ENCODE assay signal across 8 cellular contexts in genomic region chr16:11128211-11129123, GRCh38.
DNase-seq lines count a peak whose midpoint lies in the region; ATAC-seq, FAIRE-seq and TF ChIP-seq lines count a peak whose summit lies in the region.
"Had no signal": no experiment of that assay in that cellular context is flagged by ENCODE, and none has a peak within 500 bp of the region (broad histone marks: within the 10 kb centered on the region; RNA-seq: fewer than 3 reads in every experiment).

No MANE protein-coding gene starts in this region.

- no peak overlapping the region for H3K18ac ChIP-seq in H9 (ENCODE audit: insufficient read length, low read depth, low read length)

- H3K4me3 ChIP-seq in fibroblast of villous mesenchyme (ENCODE audit: low read depth, low read length), result no peak overlapping the region
- H3K4me3 ChIP-seq: lung had no signal

- H3K4ac ChIP-seq in H9 (ENCODE audit: low read depth, low read length), result no peak overlapping the region

- no peak for FAIRE-seq in GM12892 (lab: Jason Lieb, UNC)

- no peak overlapping the region for H3K27ac ChIP-seq in H9 (ENCODE audit: insufficient read length, low read depth, low read length)

- DNase-seq in H9 (peak; percentile 11), UCSD-AML1 (lab: John Stamatoyannopoulos, UW; ENCODE audit: unreplicated experiment) (peak; percentile 54), fibroblast of villous mesenchyme (ENCODE audit: low read depth) (peak; percentile 96), NCI-H748 treated with DMSO at 0.1 percent for 48 hours (lab: John Stamatoyannopoulos, UW) (no peak), NCI-H774 (lab: John Stamatoyannopoulos, UW) (no peak), GM12892 (ENCODE audit: insufficient read length) (no peak)
- DNase-seq in stimulated activated effector memory CD8-positive, alpha-beta T cell treated with anti-CD3 and anti-CD28 coated beads, Interleukin-12 subunit alpha, Interleukin-12 subunit beta, amount 100 ng/mL, for 72 hours (ENCODE audit: low spot score in 2 of 2), result no peak

- H3T11ph ChIP-seq in H9 (ENCODE audit: low read length), result no peak overlapping the region

- H3K56ac ChIP-seq in H9 (ENCODE audit: insufficient read length, low read depth, low read length), result no peak overlapping the region

- TF ChIP-seq CTCF in H9 (conservative IDR thresholded peaks at IDR 0.05), result no peak
- no peak for TF ChIP-seq CTCF in fibroblast of villous mesenchyme (IDR thresholded peaks at IDR 0.05; ENCODE audit: insufficient read depth, low read depth, low read length)

- H3K27ac Mint-ChIP-seq in H9, result peak overlapping the region in 2 of 3 experiments; percentile 61 to 91; a peak in 4 of 7 replicates
- peak overlapping the region; percentile 87 for H3K27ac Mint-ChIP-seq in stimulated activated effector memory CD8-positive, alpha-beta T cell treated with anti-CD3 and anti-CD28 coated beads, Interleukin-12 subunit alpha, Interleukin-12 subunit beta, amount 100 ng/mL, for 72 hours

- no peak overlapping the region for H2BK15ac ChIP-seq in H9 (ENCODE audit: low read depth, low read length)

- no peaks in the 10 kb centered on the region for H3K27me3 ChIP-seq in H9 (ENCODE audit: insufficient read depth, low read length)

- H3K36me3 Mint-ChIP-seq in H9 (ENCODE audit: insufficient read depth in 1 of 3, low read depth in 3 of 3), result peaks cover 0 to 7% (median 7%) of the 10 kb centered on the region in 3 experiments; a peak in 2 of 7 replicates
- H3K36me3 Mint-ChIP-seq in stimulated activated effector memory CD8-positive, alpha-beta T cell treated with anti-CD3 and anti-CD28 coated beads, Interleukin-12 subunit alpha, Interleukin-12 subunit beta, amount 100 ng/mL, for 72 hours, result peaks cover 44% of the 10 kb centered on the region

- H3K27me3 Mint-ChIP-seq in H9 (ENCODE audit: low read depth), result no peaks in the 10 kb centered on the region

- no peak for ATAC-seq in stimulated activated effector memory CD8-positive, alpha-beta T cell treated with anti-CD3 and anti-CD28 coated beads, Interleukin-12 subunit alpha, Interleukin-12 subunit beta, amount 100 ng/mL, for 72 hours

- no peaks in the 10 kb centered on the region for H3K9me3 Mint-ChIP-seq in H9
- H3K9me3 Mint-ChIP-seq in stimulated activated effector memory CD8-positive, alpha-beta T cell treated with anti-CD3 and anti-CD28 coated beads, Interleukin-12 subunit alpha, Interleukin-12 subunit beta, amount 100 ng/mL, for 72 hours, result no peaks in the 10 kb centered on the region

- no CpG with 5 or more reads among the region's 9 CpGs for WGBS in H9 (ENCODE audit: extremely low coverage, insufficient read length, low lambda C conversion rate)

- H4K8ac ChIP-seq in H9 (replicated peaks; ENCODE audit: insufficient read length, low read depth, low read length), result no peak overlapping the region

- H3K9me3 ChIP-seq in H9 (ENCODE audit: control insufficient read depth, low read depth, low read length), result no peaks in the 10 kb centered on the region

- no peak overlapping the region for H2BK5ac ChIP-seq in H9 (ENCODE audit: insufficient read length, low read length)

- H2BK120ac ChIP-seq in H9 (ENCODE audit: low read depth, low read length, poor library complexity, severe bottlenecking), result no peak overlapping the region

- H4K20me1 ChIP-seq in H9 (ENCODE audit: control insufficient read depth, insufficient read depth, insufficient read length), result no peaks in the 10 kb centered on the region

- TF ChIP-seq POLR2A in GM12892 (IDR thresholded peaks at IDR 0.05; ENCODE audit: low read depth, low read length), result no peak

- H3K4me1 ChIP-seq in H9 (ENCODE audit: insufficient read depth, low read length), result no peaks in the 10 kb centered on the region; the same call in 1 of the 2 replicates

- no peak overlapping the region for H3K4me2 ChIP-seq in H9 (ENCODE audit: insufficient read depth, insufficient read length, low read length)

- peak overlapping the region; percentile 31; the same call in 1 of the 2 replicates for H3K14ac ChIP-seq in H9 (ENCODE audit: insufficient read depth, low read length)

- no peaks in the 10 kb centered on the region for H3K23me2 ChIP-seq in H9 (ENCODE audit: insufficient read length, low read depth, low read length, poor library complexity, severe bottlenecking)

- H3K79me1 ChIP-seq in H9 (ENCODE audit: insufficient read depth, low read depth, low read length, poor library complexity, severe bottlenecking), result no peaks in the 10 kb centered on the region

- H4K5ac ChIP-seq in H9 (ENCODE audit: insufficient read length, low read depth, low read length), result no peak overlapping the region

- no peak overlapping the region for H4K91ac ChIP-seq in H9 (ENCODE audit: insufficient read length, low read depth, low read length)

- H3K9ac ChIP-seq in H9 (ENCODE audit: extremely low read depth, insufficient read length, low read length), result no peak overlapping the region

- H2AK5ac ChIP-seq in H9 (ENCODE audit: insufficient read length, low read length), result no peak overlapping the region

- H3K4me1 Mint-ChIP-seq in H9, result peaks cover 2 to 5% of the 10 kb centered on the region in 2 experiments
- peaks cover 22% of the 10 kb centered on the region for H3K4me1 Mint-ChIP-seq in stimulated activated effector memory CD8-positive, alpha-beta T cell treated with anti-CD3 and anti-CD28 coated beads, Interleukin-12 subunit alpha, Interleukin-12 subunit beta, amount 100 ng/mL, for 72 hours

- H3K4me3 Mint-ChIP-seq in H9, result no peak overlapping the region
- H3K4me3 Mint-ChIP-seq in stimulated activated effector memory CD8-positive, alpha-beta T cell treated with anti-CD3 and anti-CD28 coated beads, Interleukin-12 subunit alpha, Interleukin-12 subunit beta, amount 100 ng/mL, for 72 hours, result no peak overlapping the region

- no peaks in the 10 kb centered on the region for H3K79me2 ChIP-seq in H9 (ENCODE audit: insufficient read depth, low read length)

- H2AFZ ChIP-seq in H9 (ENCODE audit: low read length), result no peak overlapping the region

- no peak overlapping the region for H2BK20ac ChIP-seq in H9 (ENCODE audit: low read depth, low read length, poor library complexity, severe bottlenecking)

- H2BK12ac ChIP-seq in H9 (ENCODE audit: insufficient read length, low read depth, low read length), result no peak overlapping the region

- no peak overlapping the region for H3K23ac ChIP-seq in H9 (ENCODE audit: insufficient read length, low read depth, low read length)

Comparison
In these comparisons a context has a peak if more than half of its experiments do, and no peak if none do; other contexts are left out.
1. DNase-seq: peak in H9 (single experiment), UCSD-AML1 (single experiment) and fibroblast of villous mesenchyme (single experiment); none in stimulated activated effector memory CD8-positive, alpha-beta T cell treated with anti-CD3 and anti-CD28 coated beads, Interleukin-12 subunit alpha, Interleukin-12 subunit beta, amount 100 ng/mL, for 72 hours (0 of 2), NCI-H748 treated with DMSO at 0.1 percent for 48 hours (single experiment), NCI-H774 (single experiment) and GM12892 (single experiment).